32 cellular contexts compared by ENCODE assay signal in the genomic region with DNA sequence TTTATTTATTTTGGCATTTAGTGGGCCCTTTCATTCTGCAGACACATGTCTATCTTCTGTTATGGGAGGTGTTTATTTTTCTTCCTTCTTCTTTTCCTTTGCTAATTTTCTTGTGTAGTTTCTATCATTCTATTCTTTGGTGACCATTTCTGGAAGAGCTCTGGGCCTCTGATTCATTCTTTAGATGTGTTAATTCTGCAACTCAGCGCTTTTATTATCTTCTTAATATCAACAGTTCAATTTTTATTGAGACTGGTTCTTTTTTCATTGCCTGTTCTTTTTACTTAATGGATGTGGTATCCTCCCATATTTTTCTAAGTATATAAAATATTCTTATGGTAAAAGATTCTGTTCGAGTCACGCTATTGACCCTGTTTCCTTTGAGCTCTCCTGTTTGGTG.
"Had no signal": no experiment of that assay in that cellular context is flagged by ENCODE, and none has a peak within 500 bp of the region (broad histone marks: within the 10 kb centered on the region; RNA-seq: fewer than 3 reads in every experiment).

No MANE protein-coding gene starts in this region.

- H3K9me3 ChIP-seq: ascending aorta had no signal

- H3K27ac ChIP-seq: ascending aorta, cardiac muscle cell, WERI-Rb-1 had no signal

- H3K27me3 ChIP-seq: ascending aorta had no signal

- H3K4me1 ChIP-seq: ascending aorta had no signal

- FAIRE-seq: bronchial epithelial cell, TTC549 had no signal

- DNase-seq: activated CD4-positive, alpha-beta memory T cell treated with anti-CD3 and anti-CD28 coated beads, Interleukin-2, amount 10 ng/mL, durations not matched to agents 7 days and 5 days; activated CD4-positive, alpha-beta T cell treated with anti-CD3 and anti-CD28 coated beads for 1 hour; activated CD4-positive, alpha-beta T cell treated with anti-CD3 and anti-CD28 coated beads for 36 hours; activated CD4-positive, alpha-beta T cell treated with anti-CD3 and anti-CD28 coated beads for 48 hours; activated CD4-positive, alpha-beta T cell treated with anti-CD3 and anti-CD28 coated beads, Interleukin-2, amount 10 ng/mL, durations not matched to agents 7 days and 5 days; activated CD4-positive, alpha-beta T cell treated with anti-CD3 and anti-CD28 coated beads, Interleukin-2, amount 50 U/mL, for 48 hours; activated CD4-positive, CD25-positive, alpha-beta regulatory T cell; activated CD8-positive, alpha-beta memory T cell treated with anti-CD3 and anti-CD28 coated beads for 24 hours; activated CD8-positive, alpha-beta memory T cell treated with anti-CD3 and anti-CD28 coated beads, Interleukin-2, amount 10 ng/mL, durations not matched to agents 7 days and 5 days; activated CD8-positive, alpha-beta memory T cell treated with anti-CD3 and anti-CD28 coated beads, Interleukin-2, amount 50 U/mL, for 48 hours; activated CD8-positive, alpha-beta T cell treated with anti-CD3 and anti-CD28 coated beads, Interleukin-2, amount 10 ng/mL, durations not matched to agents 7 days and 5 days; activated effector memory CD4-positive, alpha-beta T cell treated with Interleukin-2 at 50 U/mL for 16 hours; activated gamma-delta T cell; activated naive CD4-positive, alpha-beta T cell treated with anti-CD3 and anti-CD28 coated beads, Interleukin-2, amount 10 ng/mL, durations not matched to agents 7 days and 5 days; activated naive CD4-positive, alpha-beta T cell treated with Interleukin-2 at 50 U/mL for 16 hours; activated naive CD8-positive, alpha-beta T cell treated with anti-CD3 and anti-CD28 coated beads, Interleukin-2, amount 10 ng/mL, durations not matched to agents 7 days and 5 days; activated naive CD8-positive, alpha-beta T cell treated with anti-CD3 and anti-CD28 coated beads, Interleukin-2, amount 50 U/mL, for 24 hours; activated T-cell treated with anti-CD3 and anti-CD28 coated beads, Interleukin-2, amount 50 U/mL, for 24 hours; activated T-cell treated with anti-CD3 and anti-CD28 coated beads, Interleukin-2, amount 50 U/mL, for 48 hours; amygdala; anterior cingulate cortex; caudate nucleus; T-helper 1 cell; T-helper 2 cell; T-helper 9 cell; WERI-Rb-1 had no signal

- H3K36me3 ChIP-seq: ascending aorta, cardiac muscle cell, WERI-Rb-1 had no signal

- ATAC-seq: activated CD4-positive, alpha-beta T cell treated with anti-CD3 and anti-CD28 coated beads for 36 hours; activated CD4-positive, CD25-positive, alpha-beta regulatory T cell treated with anti-CD3 and anti-CD28 coated beads, Interleukin-2, amount 50 U/mL, for 24 hours; activated CD8-positive, alpha-beta memory T cell treated with anti-CD3 and anti-CD28 coated beads, Interleukin-2, amount 10 ng/mL, durations not matched to agents 7 days and 5 days; activated CD8-positive, alpha-beta T cell treated with anti-CD3 and anti-CD28 coated beads, Interleukin-2, amount 10 ng/mL, durations not matched to agents 7 days and 5 days; activated naive CD8-positive, alpha-beta T cell treated with anti-CD3 and anti-CD28 coated beads, Interleukin-2, amount 50 U/mL, for 24 hours; WTC11 had no signal

- H3K4me3 ChIP-seq: ascending aorta, cardiac muscle cell had no signal
